Comparison of ENCODE assay signal across 17 cellular contexts in genomic region chr13:20301391-20302071, GRCh38.
DNase-seq lines count a peak whose midpoint lies in the region; ATAC-seq, FAIRE-seq and TF ChIP-seq lines count a peak whose summit lies in the region.
"Had no signal": no experiment of that assay in that cellular context is flagged by ENCODE, and none has a peak within 500 bp of the region (broad histone marks: within the 10 kb centered on the region; RNA-seq: fewer than 3 reads in every experiment).

No MANE protein-coding gene starts in this region.

- POLR2A ChIA-PET in CD8-positive, alpha-beta T cell (lab: Charles Lee) = no interaction called here

- no peak for TF ChIP-seq CTCF in CD8-positive, alpha-beta T cell (IDR thresholded peaks at IDR 0.05)
- TF ChIP-seq CTCF in astrocyte (IDR thresholded peaks at IDR 0.05; ENCODE audit: insufficient read depth, low read depth, low read length) (no peak), heart right ventricle (IDR thresholded peaks at IDR 0.05) (no peak), omental fat pad (IDR thresholded peaks at IDR 0.05) (no peak)

- no peak overlapping the region for H3K27ac Mint-ChIP-seq in CD8-positive, alpha-beta T cell
- no peak overlapping the region for H3K27ac Mint-ChIP-seq in astrocyte (ENCODE audit: unreplicated experiment)
- H3K27ac Mint-ChIP-seq in activated T-helper 1 cell treated with anti-CD3 and anti-CD28 coated beads, Interleukin-12 subunit alpha, Interleukin-12 subunit beta, Interleukin-2, Interleukin-4 antibody, amounts not matched to agents 30 ng/mL and 10 ng/mL and 1 ng/mL, durations not matched to agents 14 hours and 24 hours and 36 hours = no peak overlapping the region
- H3K27ac Mint-ChIP-seq: activated B cell treated with CpG ODN at 0.5 μM for 24 hours, HFFc6 had no signal

- H3K4me3 ChIP-seq in CD8-positive, alpha-beta T cell (ENCODE audit: low read depth, low read length) = no peak overlapping the region
- H3K4me3 ChIP-seq in astrocyte (ENCODE audit: insufficient read depth, low read depth, low read length) = peak overlapping the region; percentile 32
- peak overlapping the region in 8 of 10 donors; percentile 19 to 47 (median 42) for H3K4me3 ChIP-seq in heart right ventricle
- H3K4me3 ChIP-seq: cardiac muscle cell had no signal

- no peaks in the 10 kb centered on the region for H3K36me3 Mint-ChIP-seq in CD8-positive, alpha-beta T cell
- H3K36me3 Mint-ChIP-seq in astrocyte (ENCODE audit: low read depth, unreplicated experiment) = peaks cover 3% of the 10 kb centered on the region
- H3K36me3 Mint-ChIP-seq in activated T-helper 1 cell treated with anti-CD3 and anti-CD28 coated beads, Interleukin-12 subunit alpha, Interleukin-12 subunit beta, Interleukin-2, Interleukin-4 antibody, amounts not matched to agents 30 ng/mL and 10 ng/mL and 1 ng/mL, durations not matched to agents 14 hours and 24 hours and 36 hours (ENCODE audit: low read depth) = peaks cover 3% of the 10 kb centered on the region

- peaks cover 43% of the 10 kb centered on the region for H3K27me3 Mint-ChIP-seq in CD8-positive, alpha-beta T cell (ENCODE audit: low read depth)
- peaks cover 42% of the 10 kb centered on the region for H3K27me3 Mint-ChIP-seq in astrocyte (ENCODE audit: low read depth, unreplicated experiment)
- H3K27me3 Mint-ChIP-seq in activated T-helper 1 cell treated with anti-CD3 and anti-CD28 coated beads, Interleukin-12 subunit alpha, Interleukin-12 subunit beta, Interleukin-2, Interleukin-4 antibody, amounts not matched to agents 30 ng/mL and 10 ng/mL and 1 ng/mL, durations not matched to agents 14 hours and 24 hours and 36 hours (ENCODE audit: insufficient read depth) = peaks cover 33% of the 10 kb centered on the region

- intact Hi-C loops in CD8-positive, alpha-beta T cell (cut with DNase I, micrococcal nuclease) = no loop called here
- intact Hi-C loops in heart right ventricle (cut with DNase I) = no loop called here
- intact Hi-C loops in activated T-helper 1 cell treated with anti-CD3 and anti-CD28 coated beads, Interleukin-12 subunit alpha, Interleukin-12 subunit beta, Interleukin-2, Interleukin-4 antibody, amounts not matched to agents 30 ng/mL and 10 ng/mL and 1 ng/mL, durations not matched to agents 14 hours and 24 hours and 36 hours (cut with micrococcal nuclease) = loop anchor here (10.0 kb wide), 1 partner anchor 183 kb away; no protein-coding TSS in a partner anchor

- H3K27me3 ChIP-seq in CD8-positive, alpha-beta T cell (ENCODE audit: insufficient read depth, low read length) = peaks cover 14% of the 10 kb centered on the region
- peaks cover 15% of the 10 kb centered on the region for H3K27me3 ChIP-seq in astrocyte (ENCODE audit: insufficient read depth, low read length)
- H3K27me3 ChIP-seq in heart right ventricle = peaks cover 0 to 45% (median 34%) of the 10 kb centered on the region in 7 donors

- no peak overlapping the region for H3K27ac ChIP-seq in CD8-positive, alpha-beta T cell (ENCODE audit: low read depth, low read length)
- H3K27ac ChIP-seq in astrocyte (ENCODE audit: low read depth, low read length) = no peak overlapping the region
- no peak overlapping the region for H3K27ac ChIP-seq in heart right ventricle
- H3K27ac ChIP-seq: cardiac muscle cell, neutrophil had no signal

- H2AFZ ChIP-seq in astrocyte (ENCODE audit: low read depth, low read length) = peak overlapping the region; percentile 83

- no peaks in the 10 kb centered on the region for H3K4me1 ChIP-seq in CD8-positive, alpha-beta T cell (ENCODE audit: insufficient read depth, low read length)
- H3K4me1 ChIP-seq in astrocyte (ENCODE audit: insufficient read depth, low read length) = peaks cover 6% of the 10 kb centered on the region
- H3K4me1 ChIP-seq in heart right ventricle = peaks cover 0 to 9% (median 6%) of the 10 kb centered on the region in 9 donors

- FAIRE-seq in astrocyte (lab: Jason Lieb, UNC) = no peak

- no peaks in the 10 kb centered on the region for H3K79me2 ChIP-seq in astrocyte (ENCODE audit: insufficient read depth, low read length)

- H3K4me2 ChIP-seq in astrocyte (ENCODE audit: low read length) = peak overlapping the region; percentile 82

- whole genome bisulfite sequencing in heart right ventricle, 2 donors = 16 to 22% methylated on average over 53 to 56 of the region's 56 CpGs

- no peaks in the 10 kb centered on the region for H3K9me3 ChIP-seq in CD8-positive, alpha-beta T cell (ENCODE audit: low read length)
- no peaks in the 10 kb centered on the region for H3K9me3 ChIP-seq in astrocyte (ENCODE audit: insufficient read depth, low read depth, low read length)
- H3K9me3 ChIP-seq in heart right ventricle = no peaks in the 10 kb centered on the region
- H3K9me3 ChIP-seq: neutrophil had no signal

- peaks cover 7% of the 10 kb centered on the region for H3K4me1 Mint-ChIP-seq in CD8-positive, alpha-beta T cell (ENCODE audit: low read depth)
- H3K4me1 Mint-ChIP-seq in astrocyte (ENCODE audit: low read depth, unreplicated experiment) = peaks cover 3% of the 10 kb centered on the region
- no peaks in the 10 kb centered on the region for H3K4me1 Mint-ChIP-seq in activated T-helper 1 cell treated with anti-CD3 and anti-CD28 coated beads, Interleukin-12 subunit alpha, Interleukin-12 subunit beta, Interleukin-2, Interleukin-4 antibody, amounts not matched to agents 30 ng/mL and 10 ng/mL and 1 ng/mL, durations not matched to agents 14 hours and 24 hours and 36 hours (ENCODE audit: low read depth)
- H3K4me1 Mint-ChIP-seq: activated B cell treated with CpG ODN at 0.5 μM for 24 hours had no signal

- no peak overlapping the region for H3K9ac ChIP-seq in astrocyte (ENCODE audit: low read length)

- peak overlapping the region; percentile 47 for H3K4me3 Mint-ChIP-seq in CD8-positive, alpha-beta T cell
- H3K4me3 Mint-ChIP-seq in astrocyte (ENCODE audit: unreplicated experiment) = no peak overlapping the region
- no peak overlapping the region for H3K4me3 Mint-ChIP-seq in activated T-helper 1 cell treated with anti-CD3 and anti-CD28 coated beads, Interleukin-12 subunit alpha, Interleukin-12 subunit beta, Interleukin-2, Interleukin-4 antibody, amounts not matched to agents 30 ng/mL and 10 ng/mL and 1 ng/mL, durations not matched to agents 14 hours and 24 hours and 36 hours
- H3K4me3 Mint-ChIP-seq: activated B cell treated with CpG ODN at 0.5 μM for 24 hours; activated T-cell treated with anti-CD3 and anti-CD28 coated beads, Interleukin-2, amount 50 U/mL, for 4 hours; HFFc6 had no signal

- no peaks in the 10 kb centered on the region for H3K36me3 ChIP-seq in CD8-positive, alpha-beta T cell (ENCODE audit: insufficient read depth, low read length)
- H3K36me3 ChIP-seq in astrocyte (ENCODE audit: insufficient read depth, low read length) (no peaks in the 10 kb centered on the region), heart right ventricle (no peaks in the 10 kb centered on the region)
- H3K36me3 ChIP-seq: cardiac muscle cell, neutrophil had no signal

- H3K9me3 Mint-ChIP-seq in CD8-positive, alpha-beta T cell = no peaks in the 10 kb centered on the region
- H3K9me3 Mint-ChIP-seq in astrocyte (ENCODE audit: unreplicated experiment) = peaks cover 4% of the 10 kb centered on the region
- no peaks in the 10 kb centered on the region for H3K9me3 Mint-ChIP-seq in activated T-helper 1 cell treated with anti-CD3 and anti-CD28 coated beads, Interleukin-12 subunit alpha, Interleukin-12 subunit beta, Interleukin-2, Interleukin-4 antibody, amounts not matched to agents 30 ng/mL and 10 ng/mL and 1 ng/mL, durations not matched to agents 14 hours and 24 hours and 36 hours
- H3K9me3 Mint-ChIP-seq: activated B cell treated with CpG ODN at 0.5 μM for 24 hours; activated T-cell treated with anti-CD3 and anti-CD28 coated beads, Interleukin-2, amount 50 U/mL, for 4 hours; HFFc6 had no signal

- no peak for DNase-seq in CD8-positive, alpha-beta T cell
- DNase-seq in astrocyte (ENCODE audit: low read depth) (peak; percentile 2), heart right ventricle (peak; percentile 12 to 20), omental fat pad (ENCODE audit: low spot score) (no peak), NCI-H226 (no peak), activated gamma-delta T cell (lab: John Stamatoyannopoulos, UW) (no peak), medulla oblongata (ENCODE audit: extremely low spot score) (no peak)
- DNase-seq in activated T-helper 1 cell treated with anti-CD3 and anti-CD28 coated beads, Interleukin-12 subunit alpha, Interleukin-12 subunit beta, Interleukin-2, Interleukin-4 antibody, amounts not matched to agents 30 ng/mL and 10 ng/mL and 1 ng/mL, durations not matched to agents 14 hours and 24 hours and 36 hours (ENCODE audit: low spot score) = no peak
- DNase-seq: activated B cell treated with CpG ODN at 0.5 μM for 24 hours; activated T-cell treated with anti-CD3 and anti-CD28 coated beads, Interleukin-2, amount 50 U/mL, for 4 hours; HFFc6; KBM-7; NCI-H2029; stimulated activated CD4-positive, alpha-beta T cell treated with anti-CD3 and anti-CD28 coated beads, Interleukin-2, amount 100 ng/mL, for 24 hours had no signal

- ATAC-seq in CD8-positive, alpha-beta T cell = no peak
- ATAC-seq in heart right ventricle (peak in 6 of 8 donors; percentile 23 to 53 (median 43)), omental fat pad (ENCODE audit: low FRiP score) (peak; percentile 65)
- ATAC-seq: activated T-cell treated with anti-CD3 and anti-CD28 coated beads, Interleukin-2, amount 50 U/mL, for 4 hours; esophagus mucosa had no signal

- H4K20me1 ChIP-seq in astrocyte (ENCODE audit: insufficient read depth, low read length) = no peaks in the 10 kb centered on the region

- CTCF ChIA-PET in CD8-positive, alpha-beta T cell (lab: Charles Lee) = no interaction called here

Comparison
In these comparisons a context has a peak if more than half of its experiments do, and no peak if none do; other contexts are left out.
1. DNase-seq: peak in astrocyte (single experiment) and heart right ventricle (2 of 2); none in CD8-positive, alpha-beta T cell (0 of 7), omental fat pad (single experiment), NCI-H226 (single experiment), activated gamma-delta T cell (single experiment), medulla oblongata (single experiment) and activated T-helper 1 cell treated with anti-CD3 and anti-CD28 coated beads, Interleukin-12 subunit alpha, Interleukin-12 subunit beta, Interleukin-2, Interleukin-4 antibody, amounts not matched to agents 30 ng/mL and 10 ng/mL and 1 ng/mL, durations not matched to agents 14 hours and 24 hours and 36 hours (single experiment).